Comparison of ENCODE assay signal across 6 cellular contexts in the genomic region with DNA sequence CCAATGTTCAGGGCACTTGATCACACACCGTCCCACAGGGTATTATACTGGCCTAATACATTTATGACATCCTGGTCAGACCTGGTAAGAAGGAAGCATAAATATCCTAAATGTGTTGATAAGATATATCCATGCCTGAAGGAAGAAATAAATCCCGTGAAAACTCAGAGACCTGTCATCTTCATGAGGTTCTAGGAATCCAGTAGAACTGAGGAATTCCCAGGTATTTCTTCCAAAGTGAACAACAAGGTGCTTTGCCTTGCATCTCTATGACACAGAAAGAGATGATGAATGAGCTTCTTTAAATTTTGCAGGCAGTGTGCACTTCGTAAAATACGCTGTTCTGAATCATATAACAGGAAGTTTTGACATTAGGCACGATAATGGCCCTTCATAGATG.
"Had no signal": no experiment of that assay in that cellular context is flagged by ENCODE, and none has a peak within 500 bp of the region (broad histone marks: within the 10 kb centered on the region; RNA-seq: fewer than 3 reads in every experiment).

No MANE protein-coding gene starts in this region.

- DNase-seq: IMR-90, KBM-7, KG1 had no signal

- H3K4me3 ChIP-seq: K562 had no signal

- H3K4me2 ChIP-seq: KMS-11 had no signal

- H3K27ac ChIP-seq: HL-60, KMS-11 had no signal

- H3K9ac ChIP-seq: KMS-11 had no signal
